8 cellular contexts compared by ENCODE assay signal in genomic region chr7:30504347-30505173, GRCh38. TPM values are rescaled to one million over a fixed set of nuclear protein-coding genes. Genes with fewer than 3 reads are reported as not detected.
A peak's percentile ranks its signal among the peaks of the same experiment; 100 is the strongest.
DNase-seq lines count a peak whose midpoint lies in the region; ATAC-seq and TF ChIP-seq lines count a peak whose summit lies in the region.

Gene GGCT, minus strand, starts transcription at chr7:30504829. Its CDS starts 120 bp downstream, at chr7:30504709.

- no peak within 1 kb of the TSS for H3K4me3 ChIP-seq in KMS-11 (IDR thresholded peaks at IDR 0.05; ENCODE audit: insufficient read depth, low read depth, low read length)
- peak within 1 kb of the TSS; percentile 82 to 92 (median 90) for H3K4me3 ChIP-seq in Peyer's patch
- peak within 1 kb of the TSS; percentile 83 to 95 for H3K4me3 ChIP-seq in muscle layer of duodenum (ENCODE audit: low read depth in 1 of 2, low read length in 2 of 2)

- H3K4me2 ChIP-seq in KMS-11, result peak within 1 kb of the TSS; percentile 86

- ATAC-seq in GM21737 (IDR thresholded peaks at IDR 0.05; ENCODE audit: unreplicated experiment) (peak; percentile 98), esophagus mucosa (peak; percentile 99)

- no peaks in the 10 kb centered on the region for H3K27me3 ChIP-seq in KMS-11 (ENCODE audit: insufficient read depth, low read depth)
- no peaks in the 10 kb centered on the region for H3K27me3 ChIP-seq in Peyer's patch
- no peaks in the 10 kb centered on the region for H3K27me3 ChIP-seq in muscle layer of duodenum (ENCODE audit: low read depth, low read length)

- peaks cover 29% of the 10 kb centered on the region for H3K79me2 ChIP-seq in KMS-11 (ENCODE audit: insufficient read depth, low read depth)

- H3K4me1 ChIP-seq in KMS-11 (ENCODE audit: low read depth, poor library complexity, severe bottlenecking) (peaks cover 16% of the 10 kb centered on the region), Peyer's patch (peaks cover 0 to 13% (median 3%) of the 10 kb centered on the region in 4 donors), muscle layer of duodenum (ENCODE audit: control insufficient read depth in 1 of 2, insufficient read depth in 2 of 2, low read length in 2 of 2) (peaks cover 0 to 13% of the 10 kb centered on the region in 2 donors)

- H3K36me3 ChIP-seq in KMS-11 (ENCODE audit: insufficient read depth) (no peaks in the 10 kb centered on the region), Peyer's patch (no peaks in the 10 kb centered on the region), muscle layer of duodenum (ENCODE audit: control insufficient read depth in 1 of 2, insufficient read depth in 2 of 2, low read length in 2 of 2) (no peaks in the 10 kb centered on the region)

- no peaks in the 10 kb centered on the region for H3K9me3 ChIP-seq in Peyer's patch
- no peaks in the 10 kb centered on the region for H3K9me3 ChIP-seq in muscle layer of duodenum (ENCODE audit: control insufficient read depth in 1 of 2, low read length in 2 of 2)

- peak; percentile 98 for DNase-seq in DMS79 (lab: John Stamatoyannopoulos, UW)
- DNase-seq in Peyer's patch, result peak; percentile 98 to 100 (median 99)
- DNase-seq in activated T-cell treated with anti-CD3 and anti-CD28 coated beads, Interleukin-2, amount 50 U/mL, for 48 hours, result peak; percentile 97
- DNase-seq in stimulated activated CD8-positive, alpha-beta memory T cell treated with anti-CD3 and anti-CD28 coated beads, Interleukin-7, amount 100 ng/mL, for 4 hours (ENCODE audit: low read depth in 2 of 2), result peak; percentile 96

- H4K20me1 ChIP-seq in KMS-11 (ENCODE audit: insufficient read depth), result no peaks in the 10 kb centered on the region

- peak within 1 kb of the TSS; percentile 90 for H2AFZ ChIP-seq in KMS-11 (ENCODE audit: low read depth)

- peak; percentile 62 to 68 for TF ChIP-seq POLR2A in Peyer's patch (IDR thresholded peaks at IDR 0.05)

- H3K27ac ChIP-seq in KMS-11, result peak within 1 kb of the TSS; percentile 39
- peak within 1 kb of the TSS; percentile 73 to 86 (median 78) for H3K27ac ChIP-seq in Peyer's patch
- peak within 1 kb of the TSS; percentile 93 for H3K27ac ChIP-seq in muscle layer of duodenum (ENCODE audit: low read length)

- TF ChIP-seq CTCF in KMS-11 (conservative IDR thresholded peaks at IDR 0.05; ENCODE audit: low read depth, low read length) (no peak), Peyer's patch (IDR thresholded peaks at IDR 0.05) (no peak)

- peak within 1 kb of the TSS; percentile 83 for H3K9ac ChIP-seq in KMS-11

RNA-seq across cellular contexts. Expression of gene GGCT, which starts in this region (rescaled TPM):
- total RNA-seq in Peyer's patch (10 to 100 TPM; 18.1 to 24.8 (median 19.2) TPM), esophagus mucosa (56.6 TPM)

Comparison
In these comparisons a context has a peak if more than half of its experiments do, and no peak if none do; other contexts are left out.
1. H3K27ac ChIP-seq: peak in every context shown above with its lines; median percentile 93 in muscle layer of duodenum; 78 in Peyer's patch; 39 in KMS-11.